Comparison of ENCODE assay signal across 27 cellular contexts in genomic region chr4:42309571-42310260, GRCh38.
"Had no signal": no experiment of that assay in that cellular context is flagged by ENCODE, and none has a peak within 500 bp of the region (broad histone marks: within the 10 kb centered on the region; RNA-seq: fewer than 3 reads in every experiment).

No MANE protein-coding gene starts in this region.

- H3K27me3 ChIP-seq: adrenal gland, breast epithelium, colonic mucosa, SJSA1 had no signal

- H3K27ac Mint-ChIP-seq: activated CD4-positive, alpha-beta memory T cell treated with anti-CD3 and anti-CD28 coated beads, Interleukin-2, amount 10 ng/mL, durations not matched to agents 7 days and 5 days; activated CD4-positive, alpha-beta T cell treated with anti-CD3 and anti-CD28 coated beads, Interleukin-2, amount 10 ng/mL, durations not matched to agents 7 days and 5 days; activated naive CD8-positive, alpha-beta T cell treated with anti-CD3 and anti-CD28 coated beads, Interleukin-2, amount 10 ng/mL, durations not matched to agents 7 days and 5 days; activated T-cell treated with anti-CD3 and anti-CD28 coated beads, Interleukin-2, amount 50 U/mL, for 72 hours; activated T-helper 2 cell treated with anti-CD3 and anti-CD28 coated beads, Interferon-gamma antibody, Interleukin-2, Interleukin-4, amounts not matched to agents 10 μg/mL and 5 μg/mL and 100 μg/mL, durations not matched to agents 14 hours and 24 hours and 36 hours had no signal

- H3K9me3 Mint-ChIP-seq: activated CD4-positive, alpha-beta T cell treated with anti-CD3 and anti-CD28 coated beads, Interleukin-2, amount 10 ng/mL, durations not matched to agents 7 days and 5 days; activated T-helper 2 cell treated with anti-CD3 and anti-CD28 coated beads, Interferon-gamma antibody, Interleukin-2, Interleukin-4, amounts not matched to agents 10 μg/mL and 5 μg/mL and 100 μg/mL, durations not matched to agents 14 hours and 24 hours and 36 hours had no signal

- H3K4me3 ChIP-seq: adrenal gland, breast epithelium, colonic mucosa, SJSA1 had no signal

- FAIRE-seq: RCC 7860 had no signal

- ATAC-seq: activated T-cell treated with anti-CD3 and anti-CD28 coated beads, Interleukin-2, amount 50 U/mL, for 72 hours; PC-3 had no signal

- H3K27ac ChIP-seq: adrenal gland, breast epithelium, colonic mucosa, SJSA1, VCaP had no signal

- H3K36me3 Mint-ChIP-seq: activated naive CD8-positive, alpha-beta T cell treated with anti-CD3 and anti-CD28 coated beads, Interleukin-2, amount 10 ng/mL, durations not matched to agents 7 days and 5 days had no signal

- H3K4me3 Mint-ChIP-seq: activated CD4-positive, alpha-beta memory T cell treated with anti-CD3 and anti-CD28 coated beads, Interleukin-2, amount 10 ng/mL, durations not matched to agents 7 days and 5 days; activated CD4-positive, alpha-beta T cell treated with anti-CD3 and anti-CD28 coated beads, Interleukin-2, amount 10 ng/mL, durations not matched to agents 7 days and 5 days; activated naive CD8-positive, alpha-beta T cell treated with anti-CD3 and anti-CD28 coated beads, Interleukin-2, amount 10 ng/mL, durations not matched to agents 7 days and 5 days; activated T-cell treated with anti-CD3 and anti-CD28 coated beads, Interleukin-2, amount 50 U/mL, for 72 hours had no signal

- H3K36me3 ChIP-seq: adrenal gland, breast epithelium, colonic mucosa, SJSA1 had no signal

- H3K27me3 Mint-ChIP-seq: activated CD4-positive, alpha-beta memory T cell treated with anti-CD3 and anti-CD28 coated beads, Interleukin-2, amount 10 ng/mL, durations not matched to agents 7 days and 5 days; activated CD4-positive, alpha-beta T cell treated with anti-CD3 and anti-CD28 coated beads, Interleukin-2, amount 10 ng/mL, durations not matched to agents 7 days and 5 days had no signal

- H3K4me1 ChIP-seq: adrenal gland, breast epithelium, colonic mucosa, SJSA1 had no signal

- DNase-seq: activated CD4-positive, alpha-beta memory T cell treated with anti-CD3 and anti-CD28 coated beads, Interleukin-2, amount 10 ng/mL, durations not matched to agents 7 days and 5 days; activated CD4-positive, alpha-beta T cell treated with anti-CD3 and anti-CD28 coated beads, Interleukin-2, amount 10 ng/mL, durations not matched to agents 7 days and 5 days; activated CD4-positive, CD25-positive, alpha-beta regulatory T cell; activated CD8-positive, alpha-beta memory T cell treated with anti-CD3 and anti-CD28 coated beads, Interleukin-2, amount 50 U/mL, for 4 hours; activated gamma-delta T cell treated with Interleukin-2 at 50 U/mL for 16 hours; activated naive CD4-positive, alpha-beta T cell treated with anti-CD3 and anti-CD28 coated beads, Interleukin-2, amount 50 U/mL, for 16 hours; activated naive CD8-positive, alpha-beta T cell treated with anti-CD3 and anti-CD28 coated beads, Interleukin-2, amount 10 ng/mL, durations not matched to agents 7 days and 5 days; activated T-cell treated with anti-CD3 and anti-CD28 coated beads, Interleukin-2, amount 50 U/mL, for 72 hours; adrenal gland; anterior cingulate cortex; caudate nucleus; colonic mucosa; KG1; NCI-H1092; NCI-H1417 treated with DMSO at 0.1 percent for 48 hours; NCI-H1694; NCI-H2029; NCI-H2107; NCI-H510A treated with DMSO at 0.1 percent for 48 hours; NCI-H748 treated with DMSO at 0.1 percent for 48 hours; PC-3; T-helper 1 cell had no signal

- H3K4me1 Mint-ChIP-seq: activated CD4-positive, alpha-beta memory T cell treated with anti-CD3 and anti-CD28 coated beads, Interleukin-2, amount 10 ng/mL, durations not matched to agents 7 days and 5 days; activated CD4-positive, alpha-beta T cell treated with anti-CD3 and anti-CD28 coated beads, Interleukin-2, amount 10 ng/mL, durations not matched to agents 7 days and 5 days; activated naive CD8-positive, alpha-beta T cell treated with anti-CD3 and anti-CD28 coated beads, Interleukin-2, amount 10 ng/mL, durations not matched to agents 7 days and 5 days had no signal
